Comparison of ENCODE assay signal across 1 cellular context in genomic region chr17:67824735-67825626, GRCh38.
TF ChIP-seq lines count a peak whose summit lies in the region.

Gene BPTF, plus strand, starts transcription at chr17:67825503. Its CDS starts 222 bp downstream, at chr17:67825725.

TF ChIP-seq in GM23338, 12 proteins besides CTCF, POLR2A, EP300 and RAD21 (continued from another document):
- TF ChIP-seq REST (IDR thresholded peaks at IDR 0.05; ENCODE audit: unreplicated experiment) (no peak), POLR2AphosphoS5 (IDR thresholded peaks at IDR 0.05; ENCODE audit: low read depth) (peak; percentile 85), NANOG (IDR thresholded peaks at IDR 0.05; ENCODE audit: borderline replicate concordance) (no peak), STAT1 (IDR thresholded peaks at IDR 0.05; ENCODE audit: unreplicated experiment) (no peak)
